25 cellular contexts compared by ENCODE assay signal in the genomic region with DNA sequence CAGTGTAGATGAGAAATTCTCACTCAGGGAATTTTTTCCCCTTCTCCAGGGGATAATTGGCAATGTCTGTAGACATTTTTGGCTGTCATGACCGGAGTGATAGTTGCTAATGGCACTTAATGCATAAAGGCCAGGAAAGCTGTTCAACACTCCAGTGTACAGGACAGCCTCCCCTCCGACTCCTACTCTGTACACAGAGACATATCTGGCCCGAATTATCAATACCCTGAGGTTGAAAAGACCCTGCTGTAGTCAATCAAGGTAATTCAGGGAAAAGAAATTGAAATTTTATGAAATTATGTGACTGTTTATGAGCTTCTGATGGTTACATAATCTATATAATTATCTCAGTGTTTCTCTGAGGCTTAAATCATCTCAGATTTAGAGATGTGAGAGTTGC.
"Had no signal": no experiment of that assay in that cellular context is flagged by ENCODE, and none has a peak within 500 bp of the region (broad histone marks: within the 10 kb centered on the region; RNA-seq: fewer than 3 reads in every experiment).

No MANE protein-coding gene starts in this region.

- ATAC-seq: effector memory CD8-positive, alpha-beta T cell; esophagus mucosa; foreskin keratinocyte; gastrocnemius medialis; gastroesophageal sphincter; heart left ventricle; heart right ventricle had no signal

- H3K4me2 ChIP-seq: hepatocyte had no signal

- H2AFZ ChIP-seq: hepatocyte had no signal

- H3K27ac ChIP-seq: colonic mucosa, coronary artery, dorsolateral prefrontal cortex, epithelial cell of prostate, esophagus muscularis mucosa, esophagus squamous epithelium, foreskin keratinocyte, gastrocnemius medialis, gastroesophageal sphincter, heart left ventricle, heart right ventricle, hepatocyte had no signal

- H3K79me2 ChIP-seq: hepatocyte had no signal

- H3K4me1 ChIP-seq: colonic mucosa, esophagus muscularis mucosa, esophagus squamous epithelium, foreskin keratinocyte, gastrocnemius medialis, gastroesophageal sphincter, heart left ventricle, heart right ventricle had no signal

- H3K27me3 ChIP-seq: colonic mucosa, esophagus muscularis mucosa, esophagus squamous epithelium, foreskin keratinocyte, gastrocnemius medialis, gastroesophageal sphincter, heart left ventricle, heart right ventricle, hepatocyte had no signal

- H3K4me3 ChIP-seq: colonic mucosa, coronary artery, dorsolateral prefrontal cortex, esophagus muscularis mucosa, esophagus squamous epithelium, gastrocnemius medialis, gastroesophageal sphincter, heart left ventricle, heart right ventricle, hepatocyte had no signal

- DNase-seq: colonic mucosa; cortex of kidney; dermis blood vessel endothelial cell; dorsolateral prefrontal cortex; effector CD4-positive, alpha-beta T cell; effector CD8-positive, alpha-beta T cell; effector memory CD4-positive, alpha-beta T cell; effector memory CD8-positive, alpha-beta T cell; endodermal cell; erythroblast; esophagus squamous epithelium; foreskin fibroblast; foreskin keratinocyte; foreskin melanocyte; gastrocnemius medialis; glutamatergic neuron; head of caudate nucleus; heart left ventricle; heart right ventricle had no signal

- H3K36me3 ChIP-seq: colonic mucosa, esophagus muscularis mucosa, esophagus squamous epithelium, gastrocnemius medialis, gastroesophageal sphincter, heart left ventricle, heart right ventricle had no signal

- H3K9me3 ChIP-seq: colonic mucosa, esophagus muscularis mucosa, esophagus squamous epithelium, gastrocnemius medialis, gastroesophageal sphincter, heart left ventricle had no signal
